23 cellular contexts compared by ENCODE assay signal in genomic region chr15:39663684-39664083, GRCh38.
DNase-seq lines count a peak whose midpoint lies in the region; ATAC-seq, FAIRE-seq and TF ChIP-seq lines count a peak whose summit lies in the region.
"Had no signal": no experiment of that assay in that cellular context is flagged by ENCODE, and none has a peak within 500 bp of the region (broad histone marks: within the 10 kb centered on the region; RNA-seq: fewer than 3 reads in every experiment).

No MANE protein-coding gene starts in this region.

- H3K36me3 ChIP-seq in adipocyte (ENCODE audit: control insufficient read depth, insufficient read depth, low read length, severe bottlenecking) (no peaks in the 10 kb centered on the region), pancreas (no peaks in the 10 kb centered on the region)
- H3K36me3 ChIP-seq: BLaER1, Peyer's patch had no signal

- H3K9ac ChIP-seq in adipocyte (ENCODE audit: low read length), result no peak overlapping the region
- H3K9ac ChIP-seq: BLaER1, KMS-11 had no signal

- FAIRE-seq in pancreas (lab: Jason Lieb, UNC), result no peak
- FAIRE-seq: GM12891, HepG2 had no signal

- H3K27me3 ChIP-seq in adipocyte (replicated peaks; ENCODE audit: control insufficient read depth, insufficient read depth, low read length), result no peaks in the 10 kb centered on the region
- peaks cover 0 to 5% (median 0%) of the 10 kb centered on the region in 4 donors for H3K27me3 ChIP-seq in pancreas
- H3K27me3 ChIP-seq: BLaER1, Peyer's patch had no signal

- peak overlapping the region; percentile 19 for H3K4me3 ChIP-seq in adipocyte (ENCODE audit: low read length)
- H3K4me3 ChIP-seq in fibroblast of pulmonary artery (replicated peaks; ENCODE audit: low read depth, low read length), result no peak overlapping the region
- H3K4me3 ChIP-seq in pancreas, result no peak overlapping the region
- H3K4me3 ChIP-seq: BLaER1, Peyer's patch had no signal

- peaks cover 51% of the 10 kb centered on the region for H3K4me1 Mint-ChIP-seq in mesothelial cell of epicardium
- peaks cover 70% of the 10 kb centered on the region for H3K4me1 Mint-ChIP-seq in chondrocyte (ENCODE audit: low read depth)

- intact Hi-C loops in pancreas (cut with DNase I), result no loop called here

- no peak for ATAC-seq in pancreas
- ATAC-seq: HepG2 had no signal

- TF ChIP-seq CTCF in fibroblast of pulmonary artery (IDR thresholded peaks at IDR 0.05; ENCODE audit: low read length, missing control alignments) (no peak), mesothelial cell of epicardium (IDR thresholded peaks at IDR 0.05; ENCODE audit: unreplicated experiment) (no peak), chondrocyte (IDR thresholded peaks at IDR 0.05) (no peak), pancreas (IDR thresholded peaks at IDR 0.05) (no peak)

- H3K27ac Mint-ChIP-seq in mesothelial cell of epicardium (peak overlapping the region; percentile 3), chondrocyte (ENCODE audit: unreplicated experiment) (no peak overlapping the region)
- H3K27ac Mint-ChIP-seq: CD4-positive, alpha-beta T cell; HFFc6 had no signal

- no peak overlapping the region for H3K27ac ChIP-seq in pancreas
- H3K27ac ChIP-seq: BLaER1, HL-60, KMS-11, Peyer's patch had no signal

- H3K4me3 Mint-ChIP-seq in mesothelial cell of epicardium, result no peak overlapping the region
- no peak overlapping the region for H3K4me3 Mint-ChIP-seq in chondrocyte (ENCODE audit: unreplicated experiment)
- H3K4me3 Mint-ChIP-seq: CD4-positive, alpha-beta T cell; HFFc6 had no signal

- 62 to 63% methylated on average over 2 of the region's 2 CpGs for WGBS in pancreas, 2 donors

- H3K9me3 ChIP-seq in adipocyte (ENCODE audit: control insufficient read depth, low read length), result no peaks in the 10 kb centered on the region
- H3K9me3 ChIP-seq in pancreas, result no peaks in the 10 kb centered on the region
- H3K9me3 ChIP-seq: Peyer's patch had no signal

- no peak for DNase-seq in adipocyte (ENCODE audit: low read depth)
- peak; percentile 15 for DNase-seq in fibroblast of pulmonary artery (ENCODE audit: low read depth)
- DNase-seq in mesothelial cell of epicardium (ENCODE audit: low spot score in 2 of 2, unreplicated experiment in 2 of 2), result no peak
- no peak for DNase-seq in OCI-M1 (lab: John Stamatoyannopoulos, UW)
- no peak for DNase-seq in chondrocyte (ENCODE audit: low spot score)
- no peak for DNase-seq in NCI-H82 (lab: John Stamatoyannopoulos, UW)
- DNase-seq in pancreas, result no peak
- DNase-seq: CD4-positive, alpha-beta T cell; DND-41; H7; HFFc6; NCI-H1092 treated with DMSO at 0.1 percent for 48 hours; NCI-H146; NCI-H2029 treated with DMSO at 0.1 percent for 48 hours; NCI-H226; NCI-H524; NCI-H774; Peyer's patch had no signal

- peaks cover 30% of the 10 kb centered on the region for H3K4me1 ChIP-seq in adipocyte (ENCODE audit: control insufficient read depth, insufficient read depth, low read length)
- no peaks in the 10 kb centered on the region for H3K4me1 ChIP-seq in pancreas
- H3K4me1 ChIP-seq: BLaER1, Peyer's patch had no signal

- H3K9me3 Mint-ChIP-seq in mesothelial cell of epicardium, result peaks cover 4% of the 10 kb centered on the region
- H3K9me3 Mint-ChIP-seq in chondrocyte (ENCODE audit: low read depth), result peaks cover 3% of the 10 kb centered on the region
- H3K9me3 Mint-ChIP-seq: CD4-positive, alpha-beta T cell; HFFc6 had no signal

- H3K27me3 Mint-ChIP-seq in mesothelial cell of epicardium (ENCODE audit: low read depth) (no peaks in the 10 kb centered on the region), chondrocyte (ENCODE audit: low read depth) (no peaks in the 10 kb centered on the region)

- H3K36me3 Mint-ChIP-seq in mesothelial cell of epicardium (peaks cover 3% of the 10 kb centered on the region), chondrocyte (ENCODE audit: low read depth) (peaks cover under 1% of the 10 kb centered on the region)
